10 cellular contexts compared by ENCODE assay signal in genomic region chr5:154962494-154962893, GRCh38. TPM values are rescaled to one million over a fixed set of nuclear protein-coding genes. Genes with fewer than 3 reads are reported as not detected.
DNase-seq lines count a peak whose midpoint lies in the region; ATAC-seq and TF ChIP-seq lines count a peak whose summit lies in the region.
"Had no signal": no experiment of that assay in that cellular context is flagged by ENCODE, and none has a peak within 500 bp of the region (broad histone marks: within the 10 kb centered on the region; RNA-seq: fewer than 3 reads in every experiment).

No MANE protein-coding gene starts in this region.

- peaks cover 96% of the 10 kb centered on the region for H3K36me3 Mint-ChIP-seq in activated T-helper 17 cell treated with anti-CD3 and anti-CD28 coated beads, Interleukin-2, amount 50 U/mL, for 72 hours (ENCODE audit: low read depth)

- WGBS in psoas muscle, 3 donors, result 99 to 100% (median 100%) methylated on average over 1 of the region's 1 CpG
- WGBS in prostate gland, result 94% methylated on average over 1 of the region's 1 CpG

- H3K27ac ChIP-seq in psoas muscle (no peak overlapping the region), prostate gland (no peak overlapping the region)
- H3K27ac ChIP-seq: colonic mucosa had no signal

- H3K27me3 ChIP-seq in psoas muscle (ENCODE audit: insufficient read depth in 3 of 3, low read length in 2 of 3), result no peaks in the 10 kb centered on the region
- no peaks in the 10 kb centered on the region for H3K27me3 ChIP-seq in prostate gland (replicated peaks; ENCODE audit: insufficient read depth)
- H3K27me3 ChIP-seq: colonic mucosa had no signal

- H3K4me3 ChIP-seq in psoas muscle (no peak overlapping the region), prostate gland (no peak overlapping the region)
- H3K4me3 ChIP-seq: colonic mucosa had no signal

- intact Hi-C loops in psoas muscle (cut with DNase I), result no loop called here
- intact Hi-C loops in prostate gland (cut with DNase I), result no loop called here

- no peaks in the 10 kb centered on the region for H3K9me3 ChIP-seq in psoas muscle
- no peaks in the 10 kb centered on the region for H3K9me3 ChIP-seq in prostate gland
- H3K9me3 ChIP-seq: colonic mucosa had no signal

- H3K4me1 ChIP-seq in psoas muscle (no peaks in the 10 kb centered on the region), prostate gland (replicated peaks) (no peaks in the 10 kb centered on the region)
- H3K4me1 ChIP-seq: colonic mucosa had no signal

- ATAC-seq in GM18870 (IDR thresholded peaks at IDR 0.05; ENCODE audit: unreplicated experiment), result peak; percentile 94
- peak; percentile 88 for ATAC-seq in HG02588 (IDR thresholded peaks at IDR 0.05; ENCODE audit: unreplicated experiment)
- ATAC-seq in psoas muscle, result peak; percentile 66 to 88 (median 82)
- ATAC-seq in activated CD4-positive, CD25-positive, alpha-beta regulatory T cell treated with anti-CD3 and anti-CD28 coated beads, Interleukin-2, amount 50 U/mL, for 24 hours, result no peak
- ATAC-seq in activated T-helper 17 cell treated with anti-CD3 and anti-CD28 coated beads, Interleukin-2, amount 50 U/mL, for 72 hours (replicated peaks), result no peak

- H3K27ac Mint-ChIP-seq in activated T-helper 17 cell treated with anti-CD3 and anti-CD28 coated beads, Interleukin-2, amount 50 U/mL, for 72 hours, result no peak overlapping the region

- DNase-seq in HPDE6-E6E7 (ENCODE audit: extremely low spot score) (peak; percentile 69), psoas muscle (no peak), prostate gland (ENCODE audit: low spot score) (no peak)
- DNase-seq: colonic mucosa, NCI-H2107 had no signal

- H3K9me3 Mint-ChIP-seq in activated T-helper 17 cell treated with anti-CD3 and anti-CD28 coated beads, Interleukin-2, amount 50 U/mL, for 72 hours, result no peaks in the 10 kb centered on the region

- H3K4me3 Mint-ChIP-seq in activated T-helper 17 cell treated with anti-CD3 and anti-CD28 coated beads, Interleukin-2, amount 50 U/mL, for 72 hours, result no peak overlapping the region

- H3K27me3 Mint-ChIP-seq in activated T-helper 17 cell treated with anti-CD3 and anti-CD28 coated beads, Interleukin-2, amount 50 U/mL, for 72 hours, result no peaks in the 10 kb centered on the region

- no peak for TF ChIP-seq POLR2A in prostate gland (IDR thresholded peaks at IDR 0.05)

- TF ChIP-seq CTCF in psoas muscle (IDR thresholded peaks at IDR 0.05) (no peak), prostate gland (IDR thresholded peaks at IDR 0.05) (no peak)

- peaks cover 7% of the 10 kb centered on the region for H3K4me1 Mint-ChIP-seq in activated T-helper 17 cell treated with anti-CD3 and anti-CD28 coated beads, Interleukin-2, amount 50 U/mL, for 72 hours

- H3K36me3 ChIP-seq in psoas muscle (ENCODE audit: insufficient read depth in 1 of 2, low read depth in 1 of 2), result peaks cover 9 to 73% of the 10 kb centered on the region in 2 donors
- H3K36me3 ChIP-seq in prostate gland, result peaks cover 0 to 8% of the 10 kb centered on the region in 2 donors

RNA-seq across cellular contexts. Expression of gene MRPL22, which starts 21.6 kb away (rescaled TPM):
- 10 to 100 TPM; 28.4 to 53.0 (median 38.1) TPM for total RNA-seq in psoas muscle
- polyA plus RNA-seq in psoas muscle, result 10 to 100 TPM; 46.7 to 83.6 (median 56.0) TPM
- total RNA-seq in prostate gland, result 10 to 100 TPM; 14.4 to 35.2 TPM
- 10 to 100 TPM; 66.4 to 92.0 TPM for total RNA-seq in activated T-helper 17 cell treated with anti-CD3 and anti-CD28 coated beads, Interleukin-2, amount 50 U/mL, for 72 hours

RNA-seq across cellular contexts. Expression of gene GEMIN5, which starts 24.5 kb away (rescaled TPM):
- total RNA-seq in psoas muscle, result 10 to 100 TPM; 16.7 to 23.1 (median 22.5) TPM
- 10 to 100 TPM in 1 of 3 donors, 1 to 10 TPM in 2; 6.6 to 15.7 (median 8.8) TPM for polyA plus RNA-seq in psoas muscle
- 10 to 100 TPM; 14.6 to 20.3 TPM for total RNA-seq in prostate gland
- 10 to 100 TPM; 27.6 to 37.3 TPM for total RNA-seq in activated T-helper 17 cell treated with anti-CD3 and anti-CD28 coated beads, Interleukin-2, amount 50 U/mL, for 72 hours

RNA-seq across cellular contexts. Expression of gene KIF4B, which starts 51.1 kb away (rescaled TPM):
- under 1 TPM in 3 of 4 donors, not detected in 1; 0.05 to 0.54 (median 0.09) TPM for total RNA-seq in psoas muscle
- under 1 TPM in 2 of 3 donors, not detected in 1; 0.01 to 0.03 TPM for polyA plus RNA-seq in psoas muscle
- total RNA-seq in prostate gland, result 1 to 10 TPM in 1 of 2 donors, not detected in 1; 1.0 TPM
- total RNA-seq in activated T-helper 17 cell treated with anti-CD3 and anti-CD28 coated beads, Interleukin-2, amount 50 U/mL, for 72 hours, result under 1 TPM in 1 of 2 donors, not detected in 1; 0.32 TPM
- total RNA-seq: colonic mucosa, lower leg skin had no signal

Comparison
In these comparisons a context has a peak if more than half of its experiments do, and no peak if none do; other contexts are left out.
1. ATAC-seq: peak in GM18870 (single experiment), HG02588 (single experiment) and psoas muscle (4 of 4); none in activated CD4-positive, CD25-positive, alpha-beta regulatory T cell treated with anti-CD3 and anti-CD28 coated beads, Interleukin-2, amount 50 U/mL, for 24 hours (0 of 2) and activated T-helper 17 cell treated with anti-CD3 and anti-CD28 coated beads, Interleukin-2, amount 50 U/mL, for 72 hours (single experiment).